ENCODE assay signal across 17 cellular contexts in the genomic region with DNA sequence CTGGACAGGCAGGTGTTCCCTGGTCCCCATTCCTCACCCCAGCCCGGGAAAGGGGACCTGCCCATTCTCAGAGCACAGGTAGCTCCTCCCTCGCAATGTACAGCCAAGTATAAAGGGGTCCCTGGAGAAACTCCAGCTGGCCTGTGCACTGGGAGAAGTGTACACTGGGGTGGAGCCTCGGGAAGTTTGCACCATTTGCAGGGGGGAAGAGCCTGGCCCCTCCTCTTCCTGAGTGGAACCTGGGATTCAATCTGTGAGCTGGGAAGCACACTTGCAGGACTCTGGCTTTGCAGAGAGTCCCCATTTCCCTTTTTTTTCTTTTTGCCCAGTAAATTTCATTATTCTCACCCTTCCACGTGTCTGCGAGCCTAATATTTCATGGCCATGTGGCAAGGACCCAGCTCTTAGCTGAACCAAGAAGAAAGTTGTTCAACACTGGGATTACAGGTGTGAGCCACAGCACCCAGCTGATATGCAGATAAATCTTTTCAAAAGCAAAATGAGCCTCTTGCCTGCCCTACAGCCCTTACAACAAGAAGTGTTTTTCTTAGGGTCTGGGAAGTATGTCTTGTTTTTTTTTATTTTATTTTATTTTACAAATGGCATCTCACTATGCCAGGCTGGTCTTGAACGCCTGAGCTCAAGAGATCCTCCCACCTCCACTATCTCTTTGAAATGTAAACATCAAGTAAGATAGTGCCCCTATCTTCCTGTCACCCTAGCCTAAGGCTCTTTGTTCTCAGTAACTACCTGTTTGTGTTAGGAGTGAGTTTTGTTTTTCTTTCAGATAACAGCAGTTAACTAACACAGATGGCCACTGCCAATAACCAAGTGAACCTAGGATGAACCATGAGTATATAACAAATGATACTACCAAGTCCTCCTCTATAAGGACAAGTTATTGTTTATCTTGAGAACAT. TPM values are rescaled to one million over a fixed set of nuclear protein-coding genes. Genes with fewer than 3 reads are reported as not detected.
DNase-seq lines count a peak whose midpoint lies in the region; TF ChIP-seq lines count a peak whose summit lies in the region.
"Had no signal": no experiment of that assay in that cellular context is flagged by ENCODE, and none has a peak within 500 bp of the region (broad histone marks: within the 10 kb centered on the region; RNA-seq: fewer than 3 reads in every experiment).

No MANE protein-coding gene starts in this region.

- no peak overlapping the region for H4K91ac ChIP-seq in H9 (ENCODE audit: insufficient read length, low read depth, low read length)

- peak overlapping the region; percentile 31 to 35; a peak in 2 of 5 replicates for H3K4me3 Mint-ChIP-seq in H9
- H3K4me3 Mint-ChIP-seq in endodermal cell, result no peak overlapping the region
- H3K4me3 Mint-ChIP-seq: CD8-positive, alpha-beta T cell; T-cell had no signal

- H3K27me3 ChIP-seq in H9 (ENCODE audit: insufficient read depth, low read length), result peaks cover 44% of the 10 kb centered on the region
- no peaks in the 10 kb centered on the region for H3K27me3 ChIP-seq in Loucy (ENCODE audit: insufficient read depth, low read length, poor library complexity, severe bottlenecking)
- H3K27me3 ChIP-seq in endodermal cell (ENCODE audit: control insufficient read depth, insufficient read depth, low read length, poor library complexity, severe bottlenecking), result peaks cover 71% of the 10 kb centered on the region
- peaks cover 7% of the 10 kb centered on the region for H3K27me3 ChIP-seq in osteoblast (ENCODE audit: insufficient read depth, low read length)
- H3K27me3 ChIP-seq: BE2C had no signal

- H2AFZ ChIP-seq in H9 (ENCODE audit: low read length) (no peak overlapping the region), Loucy (ENCODE audit: low read length) (peak overlapping the region; percentile 19; the same call in 1 of the 2 replicates), osteoblast (ENCODE audit: low read length) (no peak overlapping the region)
- H2AFZ ChIP-seq: PC-9 had no signal

- peaks cover 0 to 7% of the 10 kb centered on the region in 2 experiments; a peak in 2 of 5 replicates for H3K9me3 Mint-ChIP-seq in H9
- peaks cover 20% of the 10 kb centered on the region for H3K9me3 Mint-ChIP-seq in endodermal cell
- H3K9me3 Mint-ChIP-seq: CD8-positive, alpha-beta T cell had no signal

- H3K4ac ChIP-seq in H9 (ENCODE audit: low read depth, low read length), result no peak overlapping the region

- H3K4me1 Mint-ChIP-seq in H9, result peaks cover 24 to 26% of the 10 kb centered on the region in 2 experiments
- H3K4me1 Mint-ChIP-seq in endodermal cell, result peaks cover 18% of the 10 kb centered on the region

- H2BK20ac ChIP-seq in H9 (ENCODE audit: low read depth, low read length, poor library complexity, severe bottlenecking), result no peak overlapping the region

- in situ Hi-C loops in GM13977 (cut with MboI; ENCODE audit: low pct_unique_long_range_greater_than_20kb, low sequenced_read_pairs, unreplicated experiment), result no loop called here

- no peak overlapping the region for H3K23ac ChIP-seq in H9 (ENCODE audit: insufficient read length, low read depth, low read length)

- no CpG with 5 or more reads among the region's 6 CpGs for WGBS in H9 (ENCODE audit: extremely low coverage, insufficient read length, low lambda C conversion rate)
- 50 to 60% methylated on average over 4 to 6 of the region's 6 CpGs for WGBS in endodermal cell (ENCODE audit: insufficient coverage in 1 of 2, insufficient read length in 1 of 2), 2 experiments

- H3K79me2 ChIP-seq in H9 (ENCODE audit: insufficient read depth, low read length) (no peaks in the 10 kb centered on the region), Loucy (ENCODE audit: insufficient read depth, low read length) (no peaks in the 10 kb centered on the region), osteoblast (ENCODE audit: insufficient read depth, low read length) (no peaks in the 10 kb centered on the region)

- no peak overlapping the region for H3T11ph ChIP-seq in H9 (ENCODE audit: low read length)

- H3K56ac ChIP-seq in H9 (ENCODE audit: insufficient read length, low read depth, low read length), result no peak overlapping the region

- H3K4me1 ChIP-seq in H9 (ENCODE audit: insufficient read depth, low read length) (no peaks in the 10 kb centered on the region; the same call in 1 of the 2 replicates), Loucy (ENCODE audit: insufficient read depth, low read length, poor library complexity, severe bottlenecking) (no peaks in the 10 kb centered on the region), endodermal cell (ENCODE audit: control insufficient read depth, insufficient read depth, low read length) (no peaks in the 10 kb centered on the region), osteoblast (ENCODE audit: insufficient read depth, low read length) (no peaks in the 10 kb centered on the region)
- H3K4me1 ChIP-seq: BE2C had no signal

- H2BK5ac ChIP-seq in H9 (ENCODE audit: insufficient read length, low read length), result no peak overlapping the region

- H2BK12ac ChIP-seq in H9 (ENCODE audit: insufficient read length, low read depth, low read length), result no peak overlapping the region

- H3K9me2 ChIP-seq in Loucy (replicated peaks; ENCODE audit: low read depth, low read length), result no peaks in the 10 kb centered on the region

- no peak overlapping the region for H2BK15ac ChIP-seq in H9 (ENCODE audit: low read depth, low read length)

- H3K27ac ChIP-seq in H9 (ENCODE audit: insufficient read length, low read depth, low read length) (no peak overlapping the region), endodermal cell (ENCODE audit: low read depth, low read length) (no peak overlapping the region), osteoblast (ENCODE audit: low read depth, low read length) (no peak overlapping the region)
- H3K27ac ChIP-seq: PC-9, SK-N-MC had no signal

- H3K27ac Mint-ChIP-seq in H9 (peak overlapping the region in 1 of 3 experiments; percentile 44; a peak in 1 of 7 replicates), endodermal cell (no peak overlapping the region)
- H3K27ac Mint-ChIP-seq: CD8-positive, alpha-beta T cell; T-cell had no signal

- H4K20me1 ChIP-seq in H9 (ENCODE audit: control insufficient read depth, insufficient read depth, insufficient read length), result no peaks in the 10 kb centered on the region
- no peaks in the 10 kb centered on the region for H4K20me1 ChIP-seq in Loucy (ENCODE audit: insufficient read depth, low read length, poor library complexity, severe bottlenecking)
- H4K20me1 ChIP-seq in osteoblast (ENCODE audit: insufficient read depth, low read length), result no peaks in the 10 kb centered on the region

- H3K4me3 ChIP-seq in Loucy (ENCODE audit: low read length, poor library complexity, severe bottlenecking), result no peak overlapping the region
- H3K4me3 ChIP-seq in endodermal cell (ENCODE audit: low read length), result no peak overlapping the region
- no peak overlapping the region for H3K4me3 ChIP-seq in osteoblast (ENCODE audit: insufficient read depth, low read length)
- H3K4me3 ChIP-seq: PC-9, SK-N-MC had no signal

- H4K5ac ChIP-seq in H9 (ENCODE audit: insufficient read length, low read depth, low read length), result no peak overlapping the region

- H3K36me3 ChIP-seq in Loucy (ENCODE audit: insufficient read depth, low read length), result no peaks in the 10 kb centered on the region
- H3K36me3 ChIP-seq in endodermal cell (ENCODE audit: control insufficient read depth, insufficient read depth, low read length), result no peaks in the 10 kb centered on the region
- no peaks in the 10 kb centered on the region for H3K36me3 ChIP-seq in osteoblast (ENCODE audit: insufficient read depth, low read length)
- H3K36me3 ChIP-seq: BE2C had no signal

- peaks cover 92% of the 10 kb centered on the region for H3K27me3 Mint-ChIP-seq in H9 (ENCODE audit: low read depth)
- H3K27me3 Mint-ChIP-seq in endodermal cell (ENCODE audit: insufficient read depth), result peaks cover 92% of the 10 kb centered on the region
- H3K27me3 Mint-ChIP-seq: T-cell had no signal

- H3K9me3 ChIP-seq in H9 (ENCODE audit: control insufficient read depth, low read depth, low read length) (no peaks in the 10 kb centered on the region), Loucy (ENCODE audit: insufficient read depth, low read depth, low read length) (no peaks in the 10 kb centered on the region), endodermal cell (ENCODE audit: control insufficient read depth, low read length) (peaks cover 34% of the 10 kb centered on the region), osteoblast (ENCODE audit: low read depth, low read length) (no peaks in the 10 kb centered on the region)
- H3K9me3 ChIP-seq: BE2C had no signal

- DNase-seq in H9 (no peak), endodermal cell (peak; percentile 44), osteoblast (ENCODE audit: insufficient read length, low spot score, missing footprints) (peak; percentile 69), ureter (ENCODE audit: low spot score) (no peak), GM13977 (ENCODE audit: low spot score) (no peak)
- no peak for DNase-seq in stimulated activated naive CD4-positive, alpha-beta T cell treated with Interleukin-2 at 50 U/mL for 16 hours (lab: John Stamatoyannopoulos, UW)
- DNase-seq: BE2C; CD8-positive, alpha-beta T cell; DND-41; GF-D8; Karpas-422; NCI-H2081; NK-92 treated with Interleukin-12 subunit alpha and Interleukin-12 subunit beta, amount 100 ng/mL, for 24 hours; PC-9; T-cell had no signal

- H3K23me2 ChIP-seq in H9 (ENCODE audit: insufficient read length, low read depth, low read length, poor library complexity, severe bottlenecking), result no peaks in the 10 kb centered on the region

- H3K9ac ChIP-seq in H9 (ENCODE audit: extremely low read depth, insufficient read length, low read length) (no peak overlapping the region), Loucy (ENCODE audit: low read depth, low read length, poor library complexity, severe bottlenecking) (no peak overlapping the region), endodermal cell (ENCODE audit: extremely low read depth, low read length, poor library complexity, severe bottlenecking) (no peak overlapping the region)

- no peak overlapping the region; the same call in 1 of the 2 replicates for H3K14ac ChIP-seq in H9 (ENCODE audit: insufficient read depth, low read length)

- no peak overlapping the region for H3K4me2 ChIP-seq in H9 (ENCODE audit: insufficient read depth, insufficient read length, low read length)
- no peak overlapping the region for H3K4me2 ChIP-seq in Loucy (ENCODE audit: low read depth, low read length, poor library complexity, severe bottlenecking)
- no peak overlapping the region for H3K4me2 ChIP-seq in osteoblast (ENCODE audit: insufficient read depth, low read length)
- H3K4me2 ChIP-seq: PC-9 had no signal

- H3F3A ChIP-seq in Loucy (ENCODE audit: low read depth), result no peaks in the 10 kb centered on the region

- no peak overlapping the region for H2AK5ac ChIP-seq in H9 (ENCODE audit: insufficient read length, low read length)

- peaks cover 0 to 6% (median 3%) of the 10 kb centered on the region in 3 experiments; a peak in 1 of 7 replicates for H3K36me3 Mint-ChIP-seq in H9 (ENCODE audit: insufficient read depth in 1 of 3, low read depth in 3 of 3)
- peaks cover 6% of the 10 kb centered on the region for H3K36me3 Mint-ChIP-seq in endodermal cell (ENCODE audit: low read depth)
- H3K36me3 Mint-ChIP-seq: CD8-positive, alpha-beta T cell had no signal

- H3K18ac ChIP-seq in H9 (ENCODE audit: insufficient read length, low read depth, low read length), result no peak overlapping the region

- TF ChIP-seq CTCF in H9 (conservative IDR thresholded peaks at IDR 0.05) (no peak), Loucy (conservative IDR thresholded peaks at IDR 0.05; ENCODE audit: low read length) (no peak), endodermal cell (conservative IDR thresholded peaks at IDR 0.05) (no peak), osteoblast (IDR thresholded peaks at IDR 0.05; ENCODE audit: extremely low read depth, low read depth, low read length) (no peak), GM13977 (IDR thresholded peaks at IDR 0.05; ENCODE audit: extremely low read depth, insufficient read depth, missing control alignments) (no peak)

- H3K79me1 ChIP-seq in H9 (ENCODE audit: insufficient read depth, low read depth, low read length, poor library complexity, severe bottlenecking), result no peaks in the 10 kb centered on the region

- no peak overlapping the region for H4K8ac ChIP-seq in H9 (replicated peaks; ENCODE audit: insufficient read length, low read depth, low read length)

- H2BK120ac ChIP-seq in H9 (ENCODE audit: low read depth, low read length, poor library complexity, severe bottlenecking), result no peak overlapping the region

RNA-seq across cellular contexts. Expression of a gene that starts 9.3 kb away (rescaled TPM):
- total RNA-seq in H9 (2021) (20.5 and 20.8 TPM in 2 replicates), endodermal cell (10 to 100 TPM; 21.5 to 28.7 TPM), osteoblast (19.2 and 20.3 TPM in 2 replicates), ureter (14.9 TPM)
- 20.6 TPM for polyA plus RNA-seq in endodermal cell (2013, experiment 1 of 2)
- 19.1 TPM for polyA plus RNA-seq in endodermal cell (2013, experiment 2 of 2)

Comparison
In these comparisons a context has a peak if more than half of its experiments do, and no peak if none do; other contexts are left out.
1. DNase-seq: peak in endodermal cell (single experiment) and osteoblast (single experiment); none in H9 (single experiment), ureter (single experiment), stimulated activated naive CD4-positive, alpha-beta T cell treated with Interleukin-2 at 50 U/mL for 16 hours (single experiment) and GM13977 (single experiment).